In genomic region chr16:53945996-53946395, GRCh38 we compare ENCODE assay signal across 8 cellular contexts.
DNase-seq lines count a peak whose midpoint lies in the region; ATAC-seq and TF ChIP-seq lines count a peak whose summit lies in the region.

No MANE protein-coding gene starts in this region.

- H3K4me3 ChIP-seq in DOHH2 (ENCODE audit: low read length) (no peak overlapping the region), WI38 (ENCODE audit: low read depth, low read length) (no peak overlapping the region), iPS DF 6.9 (ENCODE audit: low read length) (no peak overlapping the region), uterus (no peak overlapping the region)

- H3K4me2 ChIP-seq in DOHH2 (ENCODE audit: low read length) = no peak overlapping the region

- ATAC-seq in HG03520 (IDR thresholded peaks at IDR 0.05; ENCODE audit: unreplicated experiment) (peak; percentile 45), GM18858 (IDR thresholded peaks at IDR 0.05; ENCODE audit: unreplicated experiment) (no peak)

- TF ChIP-seq POLR2A in uterus (IDR thresholded peaks at IDR 0.05) = no peak

- intact Hi-C loops in uterus (cut with DNase I; ENCODE audit: low total_unique reads) = no loop called here

- H3K9me3 ChIP-seq in DOHH2 (ENCODE audit: control insufficient read depth, insufficient read depth, low read length) (no peaks in the 10 kb centered on the region), iPS DF 6.9 (ENCODE audit: control insufficient read depth, insufficient read depth, low read length) (no peaks in the 10 kb centered on the region), uterus (no peaks in the 10 kb centered on the region)

- peak; percentile 25 for DNase-seq in iPS DF 6.9 (ENCODE audit: low read depth, low spot score)
- DNase-seq in uterus = no peak
- DNase-seq in islet precursor cell = no peak
- DNase-seq in activated CD8-positive, alpha-beta memory T cell treated with anti-CD3 and anti-CD28 coated beads, Interleukin-2, amount 50 U/mL, for 48 hours = no peak

- no peak overlapping the region for H3K27ac ChIP-seq in DOHH2 (ENCODE audit: low read depth, low read length)
- no peak overlapping the region for H3K27ac ChIP-seq in iPS DF 6.9 (ENCODE audit: low read length)
- H3K27ac ChIP-seq in uterus = no peak overlapping the region

- H3K79me2 ChIP-seq in DOHH2 (ENCODE audit: control insufficient read depth, low read length) = no peaks in the 10 kb centered on the region

- H3K27me3 ChIP-seq in DOHH2 (ENCODE audit: control insufficient read depth, low read length) (no peaks in the 10 kb centered on the region), iPS DF 6.9 (ENCODE audit: control insufficient read depth, insufficient read depth, low read length) (no peaks in the 10 kb centered on the region; the same call in 1 of the 2 replicates), uterus (no peaks in the 10 kb centered on the region)

- TF ChIP-seq CTCF in DOHH2 (IDR thresholded peaks at IDR 0.05; ENCODE audit: low read depth, low read length, poor library complexity, severe bottlenecking) = peak; percentile 74
- TF ChIP-seq CTCF in WI38 (IDR thresholded peaks at IDR 0.05; ENCODE audit: low read depth, low read length) = peak; percentile 80
- TF ChIP-seq CTCF in uterus (IDR thresholded peaks at IDR 0.05) = peak in 3 of 4 experiments; percentile 18 to 43 (median 32)

- H4K20me1 ChIP-seq in DOHH2 (ENCODE audit: control insufficient read depth, insufficient read depth, low read depth, low read length) = no peaks in the 10 kb centered on the region

- H3K4me1 ChIP-seq in DOHH2 (ENCODE audit: control insufficient read depth, low read length) (peaks cover 19% of the 10 kb centered on the region), iPS DF 6.9 (ENCODE audit: control insufficient read depth, insufficient read depth, low read length) (no peaks in the 10 kb centered on the region), uterus (no peaks in the 10 kb centered on the region)

- no CpG with 5 or more reads among the region's 2 CpGs for WGBS in iPS DF 6.9 (ENCODE audit: insufficient coverage, insufficient read length)

- no peaks in the 10 kb centered on the region for H3K9me2 ChIP-seq in DOHH2 (replicated peaks; ENCODE audit: control insufficient read depth, low read length)

- H3K36me3 ChIP-seq in DOHH2 (ENCODE audit: control insufficient read depth, low read length) (no peaks in the 10 kb centered on the region), iPS DF 6.9 (ENCODE audit: control insufficient read depth, insufficient read depth, low read length) (no peaks in the 10 kb centered on the region), uterus (no peaks in the 10 kb centered on the region)

- no peaks in the 10 kb centered on the region for H3F3A ChIP-seq in DOHH2 (ENCODE audit: control insufficient read depth, insufficient read depth)
